ENCODE assay signal across 8 cellular contexts in genomic region chr3:9397911-9398714, GRCh38. TPM values are rescaled to one million over a fixed set of nuclear protein-coding genes. Genes with fewer than 3 reads are reported as not detected.
A peak's percentile ranks its signal among the peaks of the same experiment; 100 is the strongest.
DNase-seq lines count a peak whose midpoint lies in the region; ATAC-seq and TF ChIP-seq lines count a peak whose summit lies in the region.

No MANE protein-coding gene starts in this region.

- no peaks in the 10 kb centered on the region for H3K9me3 ChIP-seq in psoas muscle

- ATAC-seq in left cardiac atrium: no peak
- ATAC-seq in psoas muscle: peak in 1 of 4 donors; percentile 2
- no peak for ATAC-seq in HG02588 (IDR thresholded peaks at IDR 0.05; ENCODE audit: unreplicated experiment)
- ATAC-seq in GM21619 (IDR thresholded peaks at IDR 0.05; ENCODE audit: unreplicated experiment): no peak

- H3K27me3 ChIP-seq in psoas muscle (ENCODE audit: insufficient read depth in 3 of 3, low read length in 2 of 3): no peaks in the 10 kb centered on the region

- DNase-seq in activated T-cell treated with anti-CD3 and anti-CD28 coated beads for 1 hour (ENCODE audit: low read depth): peak; percentile 26
- no peak for DNase-seq in activated T-cell treated with anti-CD3 and anti-CD28 coated beads, Interleukin-2, amount 50 U/mL, for 1 hour
- DNase-seq in RPMI8226: peak; percentile 61
- DNase-seq in left cardiac atrium: peak; percentile 57
- DNase-seq in psoas muscle: peak; percentile 41 to 70

- TF ChIP-seq CTCF in psoas muscle (IDR thresholded peaks at IDR 0.05): no peak

- peaks cover 64% of the 10 kb centered on the region for H3K4me1 ChIP-seq in psoas muscle

- H3K27ac ChIP-seq in adipose tissue (ENCODE audit: low read depth, low read length): peak overlapping the region; percentile 95
- peak overlapping the region; percentile 100 for H3K27ac ChIP-seq in psoas muscle

- intact Hi-C loops in left cardiac atrium (cut with DNase I): loop anchor here in 1 of 2 donors (2.0 kb wide), 1 partner anchor 35 kb away; the partner anchor contains the start of gene THUMPD3
- intact Hi-C loops in psoas muscle (cut with DNase I): loop anchor here in 1 of 2 donors (2.0 to 5.0 kb wide), 2 partner anchors 25 to 36 kb away; partner anchors contain the start of gene THUMPD3

- WGBS in adipose tissue, 3 donors: 0 to 1% (median 0%) methylated on average over 44 to 46 of the region's 46 CpGs
- WGBS in psoas muscle, 3 donors: 0 to 1% (median 0%) methylated on average over 39 to 46 of the region's 46 CpGs

- peak overlapping the region; percentile 96 for H3K4me3 ChIP-seq in psoas muscle

- peaks cover 3 to 20% of the 10 kb centered on the region in 2 donors for H3K36me3 ChIP-seq in psoas muscle (ENCODE audit: insufficient read depth in 1 of 2, low read depth in 1 of 2)

RNA-seq across cellular contexts. Expression of gene SETD5, which starts 0.7 kb away (rescaled TPM):
- polyA plus RNA-seq in adipose tissue: 10 to 100 TPM; 15.6 to 32.4 (median 28.3) TPM
- 10 to 100 TPM; 53.3 to 74.6 TPM for total RNA-seq in left cardiac atrium
- total RNA-seq in psoas muscle: 10 to 100 TPM; 58.3 to 69.3 (median 66.6) TPM
- 10 to 100 TPM; 12.8 to 34.8 (median 19.7) TPM for polyA plus RNA-seq in psoas muscle

RNA-seq across cellular contexts. Expression of gene THUMPD3, which starts 35.3 kb away (rescaled TPM):
- 10 to 100 TPM; 14.1 to 22.3 (median 14.3) TPM for polyA plus RNA-seq in adipose tissue
- 10 to 100 TPM; 42.8 to 48.7 TPM for total RNA-seq in left cardiac atrium
- total RNA-seq in psoas muscle: 10 to 100 TPM; 40.0 to 57.7 (median 52.9) TPM
- polyA plus RNA-seq in psoas muscle: 10 to 100 TPM; 42.8 to 70.5 (median 59.0) TPM
